ENCODE assay signal across 1 cellular context in genomic region chr11:115676206-115676605, GRCh38.
TF ChIP-seq lines count a peak whose summit lies in the region.

No MANE protein-coding gene starts in this region.

TF ChIP-seq in SK-N-SH, 30 proteins besides CTCF, POLR2A, EP300 and RAD21 (continued from another document):
- TF ChIP-seq REST (IDR thresholded peaks at IDR 0.05; ENCODE audit: low read depth, low read length) (no peak), FOXJ3 (CRISPR knock-in tag; IDR thresholded peaks at IDR 0.05) (no peak), NFIC (IDR thresholded peaks at IDR 0.05; ENCODE audit: borderline replicate concordance) (no peak), RXRA (IDR thresholded peaks at IDR 0.05; ENCODE audit: borderline replicate concordance, low read depth) (no peak), GATA2 (CRISPR knock-in tag; IDR thresholded peaks at IDR 0.05) (no peak)
